In the genomic region with DNA sequence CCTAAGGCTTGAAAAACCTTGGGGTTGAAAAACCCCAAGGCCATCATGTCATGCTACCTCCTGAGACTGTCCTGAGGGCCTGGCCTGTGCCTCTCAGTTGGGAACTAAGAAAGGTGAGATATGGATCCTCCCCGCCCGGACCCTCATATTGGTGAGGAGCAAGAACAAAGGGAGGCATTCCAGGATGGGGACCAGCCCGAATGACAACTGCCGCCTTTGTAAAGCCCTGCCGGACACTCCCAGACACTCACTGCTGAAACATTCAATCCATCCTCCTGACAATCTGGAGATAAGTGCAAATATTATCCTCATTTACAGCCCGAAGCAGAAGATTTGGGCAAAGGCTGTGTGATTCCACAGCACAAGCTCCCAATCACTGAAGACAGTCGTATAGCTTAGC, we compare ENCODE assay signal across 16 cellular contexts.
A peak's percentile ranks its signal among the peaks of the same experiment; 100 is the strongest.
DNase-seq lines count a peak whose midpoint lies in the region; ATAC-seq and TF ChIP-seq lines count a peak whose summit lies in the region.
"Had no signal": no experiment of that assay in that cellular context is flagged by ENCODE, and none has a peak within 500 bp of the region (broad histone marks: within the 10 kb centered on the region; RNA-seq: fewer than 3 reads in every experiment).

No MANE protein-coding gene starts in this region.

- no peaks in the 10 kb centered on the region for H3K36me3 ChIP-seq in endodermal cell (ENCODE audit: control insufficient read depth, insufficient read depth, low read length)
- no peaks in the 10 kb centered on the region for H3K36me3 ChIP-seq in smooth muscle cell (ENCODE audit: low read depth)
- H3K36me3 ChIP-seq: BLaER1 treated with 17β-estradiol and CSF1 and Interleukin-3, amounts not matched to agents 10 nM and 100 nM had no signal

- no peak overlapping the region for H3K4me3 ChIP-seq in coronary artery
- no peak overlapping the region for H3K4me3 ChIP-seq in endodermal cell (ENCODE audit: low read length)
- no peak overlapping the region for H3K4me3 ChIP-seq in smooth muscle cell
- H3K4me3 ChIP-seq: BLaER1 treated with 17β-estradiol and CSF1 and Interleukin-3, amounts not matched to agents 10 nM and 100 nM had no signal

- no peaks in the 10 kb centered on the region for H3K36me3 Mint-ChIP-seq in endodermal cell (ENCODE audit: low read depth)
- H3K36me3 Mint-ChIP-seq: CD8-positive, alpha-beta T cell had no signal

- ATAC-seq in GM19397 (IDR thresholded peaks at IDR 0.05; ENCODE audit: unreplicated experiment), result no peak
- ATAC-seq: CD8-positive, alpha-beta T cell had no signal

- peaks cover 19% of the 10 kb centered on the region for H3K4me1 Mint-ChIP-seq in endodermal cell

- H2AFZ ChIP-seq in smooth muscle cell (ENCODE audit: low read depth), result no peak overlapping the region

- WGBS in endodermal cell (ENCODE audit: insufficient coverage in 1 of 2, insufficient read length in 1 of 2), 2 experiments, result 94 to 100% methylated on average over 2 to 7 of the region's 7 CpGs
- WGBS in smooth muscle cell (ENCODE audit: low lambda C conversion rate), result 67% methylated on average over 7 of the region's 7 CpGs

- H3K9me3 ChIP-seq in endodermal cell (ENCODE audit: control insufficient read depth, low read length) (no peaks in the 10 kb centered on the region), smooth muscle cell (replicated peaks; ENCODE audit: low read depth) (no peaks in the 10 kb centered on the region)
- H3K9me3 ChIP-seq: BLaER1 treated with 17β-estradiol and CSF1 and Interleukin-3, amounts not matched to agents 10 nM and 100 nM; Caco-2 had no signal

- H3K79me2 ChIP-seq in smooth muscle cell (ENCODE audit: low read depth), result peaks cover 2% of the 10 kb centered on the region

- H3K27me3 ChIP-seq in endodermal cell (ENCODE audit: control insufficient read depth, insufficient read depth, low read length, poor library complexity, severe bottlenecking) (peaks cover 9% of the 10 kb centered on the region), smooth muscle cell (ENCODE audit: low read depth) (no peaks in the 10 kb centered on the region)

- H3K27ac Mint-ChIP-seq in endodermal cell, result no peak overlapping the region
- H3K27ac Mint-ChIP-seq: CD4-positive, alpha-beta T cell; CD8-positive, alpha-beta T cell had no signal

- peaks cover 12% of the 10 kb centered on the region for H3K27me3 Mint-ChIP-seq in endodermal cell (ENCODE audit: insufficient read depth)

- no peak overlapping the region for H3K4me2 ChIP-seq in smooth muscle cell
- H3K4me2 ChIP-seq: BLaER1 treated with 17β-estradiol and CSF1 and Interleukin-3, amounts not matched to agents 10 nM and 100 nM had no signal

- DNase-seq in coronary artery (ENCODE audit: low spot score) (peak; percentile 55), endodermal cell (peak; percentile 33), smooth muscle cell (lab: John Stamatoyannopoulos, UW; ENCODE audit: unreplicated experiment) (no peak), substantia nigra (lab: John Stamatoyannopoulos, UW) (no peak), SHP77 treated with DMSO at 0.1 percent for 48 hours (lab: John Stamatoyannopoulos, UW) (no peak), HuH-7.5 (ENCODE audit: low spot score) (no peak)
- DNase-seq: 8988T; ACHN; CD4-positive, alpha-beta T cell; CD8-positive, alpha-beta T cell; DMS79 treated with DMSO at 0.1 percent for 48 hours; GF-D8 had no signal

- no peak overlapping the region for H3K4me3 Mint-ChIP-seq in endodermal cell
- H3K4me3 Mint-ChIP-seq: CD4-positive, alpha-beta T cell; CD8-positive, alpha-beta T cell had no signal

- H4K20me1 ChIP-seq in smooth muscle cell (ENCODE audit: low read depth), result no peaks in the 10 kb centered on the region

- no peak for TF ChIP-seq CTCF in coronary artery (IDR thresholded peaks at IDR 0.05)
- no peak for TF ChIP-seq CTCF in endodermal cell (conservative IDR thresholded peaks at IDR 0.05)
- TF ChIP-seq CTCF in smooth muscle cell (IDR thresholded peaks at IDR 0.05; ENCODE audit: borderline replicate concordance, insufficient read depth, poor library complexity, severe bottlenecking), result no peak

- H3F3A ChIP-seq in smooth muscle cell (ENCODE audit: low read depth), result peaks cover 5% of the 10 kb centered on the region

- H3K27ac ChIP-seq in coronary artery (no peak overlapping the region), endodermal cell (ENCODE audit: low read depth, low read length) (no peak overlapping the region), smooth muscle cell (ENCODE audit: low read depth) (peak overlapping the region; percentile 64), substantia nigra (ENCODE audit: low read depth, low read length, poor library complexity, severe bottlenecking) (no peak overlapping the region)
- H3K27ac ChIP-seq: BLaER1 treated with 17β-estradiol and CSF1 and Interleukin-3, amounts not matched to agents 10 nM and 100 nM; C4-2B had no signal

- H3K4me1 ChIP-seq in endodermal cell (ENCODE audit: control insufficient read depth, insufficient read depth, low read length), result peaks cover 5% of the 10 kb centered on the region
- no peaks in the 10 kb centered on the region for H3K4me1 ChIP-seq in smooth muscle cell (ENCODE audit: low read depth)
- H3K4me1 ChIP-seq: BLaER1 treated with 17β-estradiol and CSF1 and Interleukin-3, amounts not matched to agents 10 nM and 100 nM had no signal

- H3K9me3 Mint-ChIP-seq in endodermal cell, result peaks cover 3% of the 10 kb centered on the region
- H3K9me3 Mint-ChIP-seq: CD4-positive, alpha-beta T cell; CD8-positive, alpha-beta T cell had no signal

- H3K9ac ChIP-seq in endodermal cell (ENCODE audit: extremely low read depth, low read length, poor library complexity, severe bottlenecking), result no peak overlapping the region
- peak overlapping the region; percentile 28 for H3K9ac ChIP-seq in smooth muscle cell (ENCODE audit: low read depth)
- H3K9ac ChIP-seq: BLaER1 treated with 17β-estradiol and CSF1 and Interleukin-3, amounts not matched to agents 10 nM and 100 nM had no signal

Comparison
In these comparisons a context has a peak if more than half of its experiments do, and no peak if none do; other contexts are left out.
1. DNase-seq: peak in coronary artery (single experiment) and endodermal cell (single experiment); none in smooth muscle cell (single experiment), substantia nigra (0 of 49), SHP77 treated with DMSO at 0.1 percent for 48 hours (single experiment) and HuH-7.5 (single experiment).